ENCODE assay signal across 16 cellular contexts in the genomic region with DNA sequence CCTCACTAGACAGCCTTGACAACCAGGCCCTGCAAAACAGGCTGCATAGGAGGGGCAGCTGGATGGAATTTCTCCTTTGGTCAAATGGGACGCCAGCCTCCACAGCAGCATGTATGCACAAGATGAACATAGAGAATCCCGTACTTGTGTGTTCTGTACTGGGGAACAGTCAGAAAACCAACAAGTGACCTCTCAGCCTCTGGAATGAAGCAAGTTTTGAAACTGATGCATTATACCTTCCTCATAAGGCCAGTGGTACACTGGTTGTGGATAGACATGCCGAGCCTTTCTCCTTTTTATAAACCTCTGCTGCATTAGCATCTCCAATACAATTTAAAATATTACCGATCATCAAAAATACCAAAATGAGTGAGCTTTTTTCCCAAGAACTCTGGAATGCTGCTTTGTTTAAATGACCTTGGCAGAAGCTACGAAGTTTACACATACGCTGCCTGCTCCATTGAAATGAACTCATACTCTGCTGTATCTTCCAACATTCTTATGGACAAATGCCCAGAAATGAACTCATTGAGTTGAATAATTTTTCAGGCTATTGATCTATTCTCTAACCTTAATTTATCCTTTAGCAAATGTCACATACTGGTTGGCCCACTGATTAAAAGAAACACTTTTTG. TPM values are rescaled to one million over a fixed set of nuclear protein-coding genes. Genes with fewer than 3 reads are reported as not detected.
DNase-seq lines count a peak whose midpoint lies in the region; ATAC-seq and TF ChIP-seq lines count a peak whose summit lies in the region.
"Had no signal": no experiment of that assay in that cellular context is flagged by ENCODE, and none has a peak within 500 bp of the region (broad histone marks: within the 10 kb centered on the region; RNA-seq: fewer than 3 reads in every experiment).

No MANE protein-coding gene starts in this region.

- peak overlapping the region; percentile 9 for H2AFZ ChIP-seq in fibroblast of lung (ENCODE audit: low read length)

- H3K27me3 Mint-ChIP-seq in osteocyte (ENCODE audit: unreplicated experiment), result no peaks in the 10 kb centered on the region

- TF ChIP-seq CTCF in fibroblast of lung (conservative IDR thresholded peaks at IDR 0.05 in 1 of 2, IDR thresholded peaks at IDR 0.05 in 1 of 2; ENCODE audit: low read depth in 1 of 2, low read length in 2 of 2) (no peak), osteocyte (IDR thresholded peaks at IDR 0.05) (no peak), spleen (IDR thresholded peaks at IDR 0.05 in 8 of 11, conservative IDR thresholded peaks at IDR 0.05 in 3 of 11) (no peak)

- peak overlapping the region; percentile 83 for H3K4me2 ChIP-seq in fibroblast of lung (ENCODE audit: extremely low read depth, insufficient read depth, low read length)
- H3K4me2 ChIP-seq: KMS-11 had no signal

- no peak for ATAC-seq in GM18867 (IDR thresholded peaks at IDR 0.05; ENCODE audit: unreplicated experiment)
- ATAC-seq: activated T-cell treated with anti-CD3 and anti-CD28 coated beads, Interleukin-2, amount 50 U/mL, for 4 hours; SK-N-SH treated with all-trans-retinoic acid at 6 μM for 48 hours had no signal

- H3K36me3 Mint-ChIP-seq in osteocyte (ENCODE audit: unreplicated experiment), result no peaks in the 10 kb centered on the region

- H3K4me1 ChIP-seq in fibroblast of lung (ENCODE audit: control insufficient read depth, extremely low read depth, insufficient read depth, low read length) (peaks cover 10% of the 10 kb centered on the region), spleen (no peaks in the 10 kb centered on the region)

- H3K27ac ChIP-seq in fibroblast of lung (ENCODE audit: insufficient read depth, low read length) (peak overlapping the region; percentile 59), spleen (no peak overlapping the region)
- H3K27ac ChIP-seq: dorsolateral prefrontal cortex, KMS-11 had no signal

- H3K4me3 ChIP-seq in fibroblast of lung (replicated peaks in 1 of 4; ENCODE audit: control extremely low read depth in 1 of 4, insufficient read depth in 1 of 4, low read depth in 3 of 4, low read length in 4 of 4) (peak overlapping the region in 3 of 4 experiments; percentile 2 to 19 (median 17)), spleen (no peak overlapping the region)

- DNase-seq in AG08396 (ENCODE audit: low spot score), result peak; percentile 71
- DNase-seq in NCI-H226, result peak; percentile 19
- peak; percentile 95 to 96 for DNase-seq in fibroblast of lung (ENCODE audit: low read depth in 2 of 2)
- no peak for DNase-seq in osteocyte (ENCODE audit: extremely low spot score, unreplicated experiment)
- DNase-seq in spleen, result no peak
- DNase-seq in kidney tubule cell (ENCODE audit: low spot score), result no peak
- DNase-seq in stimulated activated CD4-positive, alpha-beta T cell treated with anti-CD3 and anti-CD28 coated beads, Interleukin-2, amount 100 ng/mL, for 24 hours, result no peak
- DNase-seq: ACHN; activated CD4-positive, alpha-beta T cell treated with anti-CD3 and anti-CD28 coated beads, Interleukin-2, amount 50 U/mL, for 4 hours; activated T-cell treated with anti-CD3 and anti-CD28 coated beads, Interleukin-2, amount 50 U/mL, for 4 hours; dorsolateral prefrontal cortex; NCI-H1436 treated with DMSO at 0.1 percent for 48 hours; stimulated activated CD4-positive, alpha-beta T cell treated with anti-CD3 and anti-CD28 coated beads, Interleukin-4, amount 100 ng/mL, for 4 hours had no signal

- TF ChIP-seq POLR2A in spleen (IDR thresholded peaks at IDR 0.05), result no peak

- H3K36me3 ChIP-seq in fibroblast of lung (ENCODE audit: control insufficient read depth, insufficient read depth, low read length), result no peaks in the 10 kb centered on the region
- no peaks in the 10 kb centered on the region for H3K36me3 ChIP-seq in spleen

- H3K27me3 ChIP-seq in fibroblast of lung (ENCODE audit: control insufficient read depth, insufficient read depth, low read length) (no peaks in the 10 kb centered on the region), spleen (replicated peaks in 1 of 7) (no peaks in the 10 kb centered on the region)
- H3K27me3 ChIP-seq: dorsolateral prefrontal cortex had no signal

- no peaks in the 10 kb centered on the region for H3K79me2 ChIP-seq in fibroblast of lung (ENCODE audit: control insufficient read depth, insufficient read depth, low read length)

- H3K4me1 Mint-ChIP-seq in osteocyte (ENCODE audit: unreplicated experiment), result peaks cover 17% of the 10 kb centered on the region

- WGBS in spleen, 5 donors, result 69 to 84% (median 82%) methylated on average over 6 of the region's 6 CpGs

- no peaks in the 10 kb centered on the region for H3K9me3 Mint-ChIP-seq in osteocyte (ENCODE audit: unreplicated experiment)
- H3K9me3 Mint-ChIP-seq: activated T-cell treated with anti-CD3 and anti-CD28 coated beads, Interleukin-2, amount 50 U/mL, for 4 hours had no signal

- no peaks in the 10 kb centered on the region for H3K9me3 ChIP-seq in fibroblast of lung (ENCODE audit: control insufficient read depth, insufficient read depth, low read depth, low read length)
- peaks cover 0 to 3% (median 0%) of the 10 kb centered on the region in 8 donors for H3K9me3 ChIP-seq in spleen

- no peaks in the 10 kb centered on the region for H4K20me1 ChIP-seq in fibroblast of lung (ENCODE audit: control insufficient read depth, extremely low read depth, insufficient read depth, low read length)

- no peak overlapping the region for H3K9ac ChIP-seq in fibroblast of lung (ENCODE audit: insufficient read depth, low read length)
- H3K9ac ChIP-seq: KMS-11 had no signal

- H3K27ac Mint-ChIP-seq in osteocyte (ENCODE audit: unreplicated experiment), result peak overlapping the region; percentile 23

- intact Hi-C loops in spleen (cut with DNase I; ENCODE audit: low total_unique reads), result no loop called here

- no peak overlapping the region for H3K4me3 Mint-ChIP-seq in osteocyte (ENCODE audit: unreplicated experiment)
- H3K4me3 Mint-ChIP-seq: activated T-cell treated with anti-CD3 and anti-CD28 coated beads, Interleukin-2, amount 50 U/mL, for 4 hours had no signal

RNA-seq across cellular contexts. Expression of gene FERMT2, which starts 47.6 kb away (rescaled TPM):
- total RNA-seq in fibroblast of lung (111 and 128 TPM in 2 replicates), osteocyte (302 and 304 TPM in 2 replicates), spleen (10 to 100 TPM; 39.0 to 94.5 (median 55.5) TPM)
- polyA plus RNA-seq in fibroblast of lung (176 and 439 TPM in 2 replicates), spleen (10 to 100 TPM; 10.5 to 17.8 (median 12.0) TPM)
- polyA plus RNA-seq in fibroblast of lung (2012), result 78.4 and 190 TPM in 2 replicates
- polyA minus RNA-seq in fibroblast of lung (ENCODE audit: low replicate concordance), result 67.7 and 184 TPM in 2 replicates

Comparison
In these comparisons a context has a peak if more than half of its experiments do, and no peak if none do; other contexts are left out.
1. DNase-seq: peak in AG08396 (single experiment), NCI-H226 (single experiment) and fibroblast of lung (2 of 2); none in osteocyte (single experiment), spleen (single experiment), kidney tubule cell (single experiment) and stimulated activated CD4-positive, alpha-beta T cell treated with anti-CD3 and anti-CD28 coated beads, Interleukin-2, amount 100 ng/mL, for 24 hours (0 of 2).
2. H3K4me3 ChIP-seq: peak in fibroblast of lung (3 of 4); none in spleen (0 of 8).